ENCODE assay signal across 1 cellular context in genomic region chr7:155619634-155620271, GRCh38.
TF ChIP-seq lines count a peak whose summit lies in the region.

No MANE protein-coding gene starts in this region.

TF ChIP-seq in HepG2, 621 proteins besides CTCF, POLR2A, EP300 and RAD21 (continued from another document and continues in another):
- TF ChIP-seq ZNF646 (CRISPR knock-in tag; IDR thresholded peaks at IDR 0.05): peak; percentile 43; the same call in 1 of the 2 replicates
- TF ChIP-seq ZFY (CRISPR knock-in tag; IDR thresholded peaks at IDR 0.05): no peak
- TF ChIP-seq NCOA2 (CRISPR knock-in tag; IDR thresholded peaks at IDR 0.05): 0 out of 2 replicates have a peak, but pooled peaks have one; percentile 36
- TF ChIP-seq TRIM24 (CRISPR knock-in tag; IDR thresholded peaks at IDR 0.05): no peak
- TF ChIP-seq ZNF547 (CRISPR knock-in tag; IDR thresholded peaks at IDR 0.05): no peak
- TF ChIP-seq NCOA1 (CRISPR knock-in tag; IDR thresholded peaks at IDR 0.05): no peak; the same call in 1 of the 2 replicates
- TF ChIP-seq NR3C1 (CRISPR knock-in tag; IDR thresholded peaks at IDR 0.05): no peak
- no peak for TF ChIP-seq NFYC (CRISPR knock-in tag; IDR thresholded peaks at IDR 0.05)
- TF ChIP-seq ZFP36L1 (CRISPR knock-in tag; IDR thresholded peaks at IDR 0.05): no peak
- no peak for TF ChIP-seq ZNF282 (IDR thresholded peaks at IDR 0.05; ENCODE audit: partially characterized antibody)
- no peak for TF ChIP-seq RBAK (CRISPR knock-in tag; IDR thresholded peaks at IDR 0.05)
- 0 out of 2 replicates have a peak, but pooled peaks have one; percentile 74 for TF ChIP-seq ZNF264 (CRISPR knock-in tag; IDR thresholded peaks at IDR 0.05)
- TF ChIP-seq ZNF639 (CRISPR knock-in tag; conservative IDR thresholded peaks at IDR 0.05): no peak
- no peak for TF ChIP-seq ZHX2 (IDR thresholded peaks at IDR 0.05; ENCODE audit: low read depth)
- no peak for TF ChIP-seq ZHX2 (CRISPR knock-in tag; IDR thresholded peaks at IDR 0.05; ENCODE audit: borderline replicate concordance)
- no peak for TF ChIP-seq TSC22D2 (CRISPR knock-in tag; IDR thresholded peaks at IDR 0.05; ENCODE audit: borderline replicate concordance)
- no peak for TF ChIP-seq MAFK (conservative IDR thresholded peaks at IDR 0.05 in 1 of 2, IDR thresholded peaks at IDR 0.05 in 1 of 2; ENCODE audit: low read length in 2 of 2)
- no peak for TF ChIP-seq PPARG (CRISPR knock-in tag; conservative IDR thresholded peaks at IDR 0.05)
- 0 out of 2 replicates have a peak, but pooled peaks have one; percentile 26 for TF ChIP-seq ZNF609 (CRISPR knock-in tag; IDR thresholded peaks at IDR 0.05; ENCODE audit: borderline replicate concordance)
- no peak for TF ChIP-seq KDM3A (CRISPR knock-in tag; IDR thresholded peaks at IDR 0.05; ENCODE audit: low read depth)
- TF ChIP-seq ZNF7 (CRISPR knock-in tag; IDR thresholded peaks at IDR 0.05): no peak
- peak; percentile 21; the same call in 1 of the 2 replicates for TF ChIP-seq ZFX (CRISPR knock-in tag; IDR thresholded peaks at IDR 0.05; ENCODE audit: low read depth)
- no peak for TF ChIP-seq PTBP1 (IDR thresholded peaks at IDR 0.05; ENCODE audit: low read depth, low read length, poor library complexity, severe bottlenecking)
- no peak for TF ChIP-seq ZNF839 (CRISPR knock-in tag; IDR thresholded peaks at IDR 0.05; ENCODE audit: borderline replicate concordance)
- TF ChIP-seq HINFP (CRISPR knock-in tag; IDR thresholded peaks at IDR 0.05; ENCODE audit: low read depth): no peak
- TF ChIP-seq ZSCAN31 (CRISPR knock-in tag; IDR thresholded peaks at IDR 0.05; ENCODE audit: low read depth): no peak
- no peak for TF ChIP-seq PREB (CRISPR knock-in tag; IDR thresholded peaks at IDR 0.05)
- no peak for TF ChIP-seq SSRP1 (CRISPR knock-in tag; IDR thresholded peaks at IDR 0.05)
- TF ChIP-seq ZNF678 (CRISPR knock-in tag; IDR thresholded peaks at IDR 0.05): no peak
- TF ChIP-seq SNRNP70 (IDR thresholded peaks at IDR 0.05; ENCODE audit: low read depth, low read length): no peak
- no peak for TF ChIP-seq ZNF557 (CRISPR knock-in tag; IDR thresholded peaks at IDR 0.05)
- TF ChIP-seq MEIS1 (CRISPR knock-in tag; IDR thresholded peaks at IDR 0.05; ENCODE audit: borderline replicate concordance): 0 out of 2 replicates have a peak, but pooled peaks have one; percentile 48
- TF ChIP-seq ZNF296 (CRISPR knock-in tag; conservative IDR thresholded peaks at IDR 0.05): no peak
- TF ChIP-seq ZFP37 (CRISPR knock-in tag; IDR thresholded peaks at IDR 0.05; ENCODE audit: borderline replicate concordance): no peak
- 0 out of 2 replicates have a peak, but pooled peaks have one; percentile 15 for TF ChIP-seq ADNP (CRISPR knock-in tag; IDR thresholded peaks at IDR 0.05)
- TF ChIP-seq BHLHE40 (IDR thresholded peaks at IDR 0.05; ENCODE audit: low read length): no peak
- TF ChIP-seq TGIF2 (CRISPR knock-in tag; IDR thresholded peaks at IDR 0.05): no peak
- no peak for TF ChIP-seq ZNF879 (CRISPR knock-in tag; IDR thresholded peaks at IDR 0.05)
- no peak for TF ChIP-seq ZNF543 (CRISPR knock-in tag; IDR thresholded peaks at IDR 0.05)
- TF ChIP-seq ZEB1 (IDR thresholded peaks at IDR 0.05; ENCODE audit: insufficient replicate concordance, low read depth): no peak
- no peak for TF ChIP-seq IKZF5 (CRISPR knock-in tag; IDR thresholded peaks at IDR 0.05)
- no peak for TF ChIP-seq NFE2L1 (CRISPR knock-in tag; IDR thresholded peaks at IDR 0.05; ENCODE audit: borderline replicate concordance)
